In the genomic region with DNA sequence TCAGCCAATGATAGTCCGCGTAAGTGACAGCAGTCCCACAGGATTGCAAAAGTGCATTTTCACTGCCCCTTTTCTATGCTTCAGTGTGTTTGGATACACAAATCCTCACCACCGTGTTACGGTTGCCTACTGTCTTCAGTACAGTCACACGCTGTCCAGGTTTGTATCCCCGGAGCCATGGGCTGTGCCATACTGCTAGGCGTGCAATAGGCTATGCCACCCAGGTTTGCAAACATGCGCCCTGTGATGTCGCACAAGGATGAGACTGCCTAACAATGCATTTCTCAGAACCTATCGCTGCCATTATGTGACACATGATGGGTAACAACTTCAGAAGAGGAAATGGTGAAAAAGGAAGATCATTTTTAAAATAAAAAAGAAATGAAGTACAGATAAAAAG, we compare ENCODE assay signal across 2 cellular contexts.
TF ChIP-seq lines count a peak whose summit lies in the region.

No MANE protein-coding gene starts in this region.

TF ChIP-seq in GM23338, 12 proteins besides CTCF, POLR2A, EP300 and RAD21 (continues in another document):
- TF ChIP-seq NANOG (IDR thresholded peaks at IDR 0.05; ENCODE audit: borderline replicate concordance) (no peak), JUNB (IDR thresholded peaks at IDR 0.05; ENCODE audit: unreplicated experiment) (no peak), EZH2phosphoT487 (IDR thresholded peaks at IDR 0.05; ENCODE audit: unreplicated experiment) (no peak), EZH2 (IDR thresholded peaks at IDR 0.05; ENCODE audit: low read depth, unreplicated experiment) (no peak), CREB1 (CRISPR knock-in tag; IDR thresholded peaks at IDR 0.05; ENCODE audit: low read depth) (no peak), STAT1 (IDR thresholded peaks at IDR 0.05; ENCODE audit: unreplicated experiment) (no peak), ZNF114 (CRISPR knock-in tag; IDR thresholded peaks at IDR 0.05) (no peak)
- TF ChIP-seq, protein P1, sequence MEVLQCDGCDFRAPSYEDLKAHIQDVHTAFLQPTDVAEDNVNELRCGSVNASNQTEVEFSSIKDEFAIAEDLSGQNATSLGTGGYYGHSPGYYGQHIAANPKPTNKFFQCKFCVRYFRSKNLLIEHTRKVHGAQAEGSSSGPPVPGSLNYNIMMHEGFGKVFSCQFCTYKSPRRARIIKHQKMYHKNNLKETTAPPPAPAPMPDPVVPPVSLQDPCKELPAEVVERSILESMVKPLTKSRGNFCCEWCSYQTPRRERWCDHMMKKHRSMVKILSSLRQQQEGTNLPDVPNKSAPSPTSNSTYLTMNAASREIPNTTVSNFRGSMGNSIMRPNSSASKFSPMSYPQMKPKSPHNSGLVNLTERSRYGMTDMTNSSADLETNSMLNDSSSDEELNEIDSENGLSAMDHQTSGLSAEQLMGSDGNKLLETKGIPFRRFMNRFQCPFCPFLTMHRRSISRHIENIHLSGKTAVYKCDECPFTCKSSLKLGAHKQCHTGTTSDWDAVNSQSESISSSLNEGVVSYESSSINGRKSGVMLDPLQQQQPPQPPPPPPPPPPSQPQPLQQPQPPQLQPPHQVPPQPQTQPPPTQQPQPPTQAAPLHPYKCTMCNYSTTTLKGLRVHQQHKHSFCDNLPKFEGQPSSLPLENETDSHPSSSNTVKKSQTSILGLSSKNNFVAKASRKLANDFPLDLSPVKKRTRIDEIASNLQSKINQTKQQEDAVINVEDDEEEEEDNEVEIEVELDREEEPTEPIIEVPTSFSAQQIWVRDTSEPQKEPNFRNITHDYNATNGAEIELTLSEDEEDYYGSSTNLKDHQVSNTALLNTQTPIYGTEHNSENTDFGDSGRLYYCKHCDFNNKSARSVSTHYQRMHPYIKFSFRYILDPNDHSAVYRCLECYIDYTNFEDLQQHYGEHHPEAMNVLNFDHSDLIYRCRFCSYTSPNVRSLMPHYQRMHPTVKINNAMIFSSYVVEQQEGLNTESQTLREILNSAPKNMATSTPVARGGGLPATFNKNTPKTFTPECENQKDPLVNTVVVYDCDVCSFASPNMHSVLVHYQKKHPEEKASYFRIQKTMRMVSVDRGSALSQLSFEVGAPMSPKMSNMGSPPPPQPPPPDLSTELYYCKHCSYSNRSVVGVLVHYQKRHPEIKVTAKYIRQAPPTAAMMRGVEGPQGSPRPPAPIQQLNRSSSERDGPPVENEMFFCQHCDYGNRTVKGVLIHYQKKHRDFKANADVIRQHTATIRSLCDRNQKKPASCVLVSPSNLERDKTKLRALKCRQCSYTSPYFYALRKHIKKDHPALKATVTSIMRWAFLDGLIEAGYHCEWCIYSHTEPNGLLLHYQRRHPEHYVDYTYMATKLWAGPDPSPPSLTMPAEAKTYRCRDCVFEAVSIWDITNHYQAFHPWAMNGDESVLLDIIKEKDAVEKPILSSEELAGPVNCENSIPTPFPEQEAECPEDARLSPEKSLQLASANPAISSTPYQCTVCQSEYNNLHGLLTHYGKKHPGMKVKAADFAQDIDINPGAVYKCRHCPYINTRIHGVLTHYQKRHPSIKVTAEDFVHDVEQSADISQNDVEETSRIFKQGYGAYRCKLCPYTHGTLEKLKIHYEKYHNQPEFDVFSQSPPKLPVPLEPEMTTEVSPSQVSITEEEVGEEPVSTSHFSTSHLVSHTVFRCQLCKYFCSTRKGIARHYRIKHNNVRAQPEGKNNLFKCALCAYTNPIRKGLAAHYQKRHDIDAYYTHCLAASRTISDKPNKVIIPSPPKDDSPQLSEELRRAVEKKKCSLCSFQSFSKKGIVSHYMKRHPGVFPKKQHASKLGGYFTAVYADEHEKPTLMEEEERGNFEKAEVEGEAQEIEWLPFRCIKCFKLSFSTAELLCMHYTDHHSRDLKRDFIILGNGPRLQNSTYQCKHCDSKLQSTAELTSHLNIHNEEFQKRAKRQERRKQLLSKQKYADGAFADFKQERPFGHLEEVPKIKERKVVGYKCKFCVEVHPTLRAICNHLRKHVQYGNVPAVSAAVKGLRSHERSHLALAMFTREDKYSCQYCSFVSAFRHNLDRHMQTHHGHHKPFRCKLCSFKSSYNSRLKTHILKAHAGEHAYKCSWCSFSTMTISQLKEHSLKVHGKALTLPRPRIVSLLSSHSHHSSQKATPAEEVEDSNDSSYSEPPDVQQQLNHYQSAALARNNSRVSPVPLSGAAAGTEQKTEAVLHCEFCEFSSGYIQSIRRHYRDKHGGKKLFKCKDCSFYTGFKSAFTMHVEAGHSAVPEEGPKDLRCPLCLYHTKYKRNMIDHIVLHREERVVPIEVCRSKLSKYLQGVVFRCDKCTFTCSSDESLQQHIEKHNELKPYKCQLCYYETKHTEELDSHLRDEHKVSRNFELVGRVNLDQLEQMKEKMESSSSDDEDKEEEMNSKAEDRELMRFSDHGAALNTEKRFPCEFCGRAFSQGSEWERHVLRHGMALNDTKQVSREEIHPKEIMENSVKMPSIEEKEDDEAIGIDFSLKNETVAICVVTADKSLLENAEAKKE (CRISPR knock-in tag; IDR thresholded peaks at IDR 0.05), result no peak
- TF ChIP-seq, protein P2, sequence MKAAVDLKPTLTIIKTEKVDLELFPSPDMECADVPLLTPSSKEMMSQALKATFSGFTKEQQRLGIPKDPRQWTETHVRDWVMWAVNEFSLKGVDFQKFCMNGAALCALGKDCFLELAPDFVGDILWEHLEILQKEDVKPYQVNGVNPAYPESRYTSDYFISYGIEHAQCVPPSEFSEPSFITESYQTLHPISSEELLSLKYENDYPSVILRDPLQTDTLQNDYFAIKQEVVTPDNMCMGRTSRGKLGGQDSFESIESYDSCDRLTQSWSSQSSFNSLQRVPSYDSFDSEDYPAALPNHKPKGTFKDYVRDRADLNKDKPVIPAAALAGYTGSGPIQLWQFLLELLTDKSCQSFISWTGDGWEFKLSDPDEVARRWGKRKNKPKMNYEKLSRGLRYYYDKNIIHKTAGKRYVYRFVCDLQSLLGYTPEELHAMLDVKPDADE (IDR thresholded peaks at IDR 0.05), result no peak
- TF ChIP-seq, protein P3, sequence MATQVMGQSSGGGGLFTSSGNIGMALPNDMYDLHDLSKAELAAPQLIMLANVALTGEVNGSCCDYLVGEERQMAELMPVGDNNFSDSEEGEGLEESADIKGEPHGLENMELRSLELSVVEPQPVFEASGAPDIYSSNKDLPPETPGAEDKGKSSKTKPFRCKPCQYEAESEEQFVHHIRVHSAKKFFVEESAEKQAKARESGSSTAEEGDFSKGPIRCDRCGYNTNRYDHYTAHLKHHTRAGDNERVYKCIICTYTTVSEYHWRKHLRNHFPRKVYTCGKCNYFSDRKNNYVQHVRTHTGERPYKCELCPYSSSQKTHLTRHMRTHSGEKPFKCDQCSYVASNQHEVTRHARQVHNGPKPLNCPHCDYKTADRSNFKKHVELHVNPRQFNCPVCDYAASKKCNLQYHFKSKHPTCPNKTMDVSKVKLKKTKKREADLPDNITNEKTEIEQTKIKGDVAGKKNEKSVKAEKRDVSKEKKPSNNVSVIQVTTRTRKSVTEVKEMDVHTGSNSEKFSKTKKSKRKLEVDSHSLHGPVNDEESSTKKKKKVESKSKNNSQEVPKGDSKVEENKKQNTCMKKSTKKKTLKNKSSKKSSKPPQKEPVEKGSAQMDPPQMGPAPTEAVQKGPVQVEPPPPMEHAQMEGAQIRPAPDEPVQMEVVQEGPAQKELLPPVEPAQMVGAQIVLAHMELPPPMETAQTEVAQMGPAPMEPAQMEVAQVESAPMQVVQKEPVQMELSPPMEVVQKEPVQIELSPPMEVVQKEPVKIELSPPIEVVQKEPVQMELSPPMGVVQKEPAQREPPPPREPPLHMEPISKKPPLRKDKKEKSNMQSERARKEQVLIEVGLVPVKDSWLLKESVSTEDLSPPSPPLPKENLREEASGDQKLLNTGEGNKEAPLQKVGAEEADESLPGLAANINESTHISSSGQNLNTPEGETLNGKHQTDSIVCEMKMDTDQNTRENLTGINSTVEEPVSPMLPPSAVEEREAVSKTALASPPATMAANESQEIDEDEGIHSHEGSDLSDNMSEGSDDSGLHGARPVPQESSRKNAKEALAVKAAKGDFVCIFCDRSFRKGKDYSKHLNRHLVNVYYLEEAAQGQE (IDR thresholded peaks at IDR 0.05; ENCODE audit: unreplicated experiment), result no peak

TF ChIP-seq in H1, 55 proteins besides CTCF, POLR2A, EP300 and RAD21 (continues in another document):
- TF ChIP-seq SIRT6 (IDR thresholded peaks at IDR 0.05; ENCODE audit: low read length) (no peak), RBBP5 (IDR thresholded peaks at IDR 0.05; ENCODE audit: borderline replicate concordance, low read depth, low read length) (no peak), BCL11A (IDR thresholded peaks at IDR 0.05; ENCODE audit: low read depth in 2 of 2, low read length in 2 of 2) (no peak), CTBP2 (IDR thresholded peaks at IDR 0.05; ENCODE audit: borderline replicate concordance, insufficient read depth, insufficient read length, low read length) (no peak), SP4 (IDR thresholded peaks at IDR 0.05; ENCODE audit: low read length) (no peak), CHD2 (IDR thresholded peaks at IDR 0.05; ENCODE audit: low read length) (no peak), POU5F1 (IDR thresholded peaks at IDR 0.05; ENCODE audit: low read depth, low read length) (no peak), KDM1A (IDR thresholded peaks at IDR 0.05; ENCODE audit: borderline replicate concordance, low read length) (no peak), KDM5A (IDR thresholded peaks at IDR 0.05; ENCODE audit: low read length) (no peak), BACH1 (IDR thresholded peaks at IDR 0.05; ENCODE audit: low read length) (no peak), RXRA (IDR thresholded peaks at IDR 0.05; ENCODE audit: insufficient read depth, low read depth, low read length) (no peak), RNF2 (IDR thresholded peaks at IDR 0.05; ENCODE audit: borderline replicate concordance, low read depth, low read length, missing control alignments, poor library complexity, severe bottlenecking) (no peak), SIX5 (IDR thresholded peaks at IDR 0.05; ENCODE audit: low read depth, low read length) (no peak), NANOG (IDR thresholded peaks at IDR 0.05; ENCODE audit: insufficient read depth, low read depth, low read length, poor library complexity, severe bottlenecking) (no peak)
- TF ChIP-seq, protein P4, sequence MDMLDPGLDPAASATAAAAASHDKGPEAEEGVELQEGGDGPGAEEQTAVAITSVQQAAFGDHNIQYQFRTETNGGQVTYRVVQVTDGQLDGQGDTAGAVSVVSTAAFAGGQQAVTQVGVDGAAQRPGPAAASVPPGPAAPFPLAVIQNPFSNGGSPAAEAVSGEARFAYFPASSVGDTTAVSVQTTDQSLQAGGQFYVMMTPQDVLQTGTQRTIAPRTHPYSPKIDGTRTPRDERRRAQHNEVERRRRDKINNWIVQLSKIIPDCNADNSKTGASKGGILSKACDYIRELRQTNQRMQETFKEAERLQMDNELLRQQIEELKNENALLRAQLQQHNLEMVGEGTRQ (IDR thresholded peaks at IDR 0.05; ENCODE audit: low read length), result no peak
- TF ChIP-seq, protein P5, sequence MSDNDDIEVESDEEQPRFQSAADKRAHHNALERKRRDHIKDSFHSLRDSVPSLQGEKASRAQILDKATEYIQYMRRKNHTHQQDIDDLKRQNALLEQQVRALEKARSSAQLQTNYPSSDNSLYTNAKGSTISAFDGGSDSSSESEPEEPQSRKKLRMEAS (IDR thresholded peaks at IDR 0.05), result no peak
- TF ChIP-seq, protein P6, sequence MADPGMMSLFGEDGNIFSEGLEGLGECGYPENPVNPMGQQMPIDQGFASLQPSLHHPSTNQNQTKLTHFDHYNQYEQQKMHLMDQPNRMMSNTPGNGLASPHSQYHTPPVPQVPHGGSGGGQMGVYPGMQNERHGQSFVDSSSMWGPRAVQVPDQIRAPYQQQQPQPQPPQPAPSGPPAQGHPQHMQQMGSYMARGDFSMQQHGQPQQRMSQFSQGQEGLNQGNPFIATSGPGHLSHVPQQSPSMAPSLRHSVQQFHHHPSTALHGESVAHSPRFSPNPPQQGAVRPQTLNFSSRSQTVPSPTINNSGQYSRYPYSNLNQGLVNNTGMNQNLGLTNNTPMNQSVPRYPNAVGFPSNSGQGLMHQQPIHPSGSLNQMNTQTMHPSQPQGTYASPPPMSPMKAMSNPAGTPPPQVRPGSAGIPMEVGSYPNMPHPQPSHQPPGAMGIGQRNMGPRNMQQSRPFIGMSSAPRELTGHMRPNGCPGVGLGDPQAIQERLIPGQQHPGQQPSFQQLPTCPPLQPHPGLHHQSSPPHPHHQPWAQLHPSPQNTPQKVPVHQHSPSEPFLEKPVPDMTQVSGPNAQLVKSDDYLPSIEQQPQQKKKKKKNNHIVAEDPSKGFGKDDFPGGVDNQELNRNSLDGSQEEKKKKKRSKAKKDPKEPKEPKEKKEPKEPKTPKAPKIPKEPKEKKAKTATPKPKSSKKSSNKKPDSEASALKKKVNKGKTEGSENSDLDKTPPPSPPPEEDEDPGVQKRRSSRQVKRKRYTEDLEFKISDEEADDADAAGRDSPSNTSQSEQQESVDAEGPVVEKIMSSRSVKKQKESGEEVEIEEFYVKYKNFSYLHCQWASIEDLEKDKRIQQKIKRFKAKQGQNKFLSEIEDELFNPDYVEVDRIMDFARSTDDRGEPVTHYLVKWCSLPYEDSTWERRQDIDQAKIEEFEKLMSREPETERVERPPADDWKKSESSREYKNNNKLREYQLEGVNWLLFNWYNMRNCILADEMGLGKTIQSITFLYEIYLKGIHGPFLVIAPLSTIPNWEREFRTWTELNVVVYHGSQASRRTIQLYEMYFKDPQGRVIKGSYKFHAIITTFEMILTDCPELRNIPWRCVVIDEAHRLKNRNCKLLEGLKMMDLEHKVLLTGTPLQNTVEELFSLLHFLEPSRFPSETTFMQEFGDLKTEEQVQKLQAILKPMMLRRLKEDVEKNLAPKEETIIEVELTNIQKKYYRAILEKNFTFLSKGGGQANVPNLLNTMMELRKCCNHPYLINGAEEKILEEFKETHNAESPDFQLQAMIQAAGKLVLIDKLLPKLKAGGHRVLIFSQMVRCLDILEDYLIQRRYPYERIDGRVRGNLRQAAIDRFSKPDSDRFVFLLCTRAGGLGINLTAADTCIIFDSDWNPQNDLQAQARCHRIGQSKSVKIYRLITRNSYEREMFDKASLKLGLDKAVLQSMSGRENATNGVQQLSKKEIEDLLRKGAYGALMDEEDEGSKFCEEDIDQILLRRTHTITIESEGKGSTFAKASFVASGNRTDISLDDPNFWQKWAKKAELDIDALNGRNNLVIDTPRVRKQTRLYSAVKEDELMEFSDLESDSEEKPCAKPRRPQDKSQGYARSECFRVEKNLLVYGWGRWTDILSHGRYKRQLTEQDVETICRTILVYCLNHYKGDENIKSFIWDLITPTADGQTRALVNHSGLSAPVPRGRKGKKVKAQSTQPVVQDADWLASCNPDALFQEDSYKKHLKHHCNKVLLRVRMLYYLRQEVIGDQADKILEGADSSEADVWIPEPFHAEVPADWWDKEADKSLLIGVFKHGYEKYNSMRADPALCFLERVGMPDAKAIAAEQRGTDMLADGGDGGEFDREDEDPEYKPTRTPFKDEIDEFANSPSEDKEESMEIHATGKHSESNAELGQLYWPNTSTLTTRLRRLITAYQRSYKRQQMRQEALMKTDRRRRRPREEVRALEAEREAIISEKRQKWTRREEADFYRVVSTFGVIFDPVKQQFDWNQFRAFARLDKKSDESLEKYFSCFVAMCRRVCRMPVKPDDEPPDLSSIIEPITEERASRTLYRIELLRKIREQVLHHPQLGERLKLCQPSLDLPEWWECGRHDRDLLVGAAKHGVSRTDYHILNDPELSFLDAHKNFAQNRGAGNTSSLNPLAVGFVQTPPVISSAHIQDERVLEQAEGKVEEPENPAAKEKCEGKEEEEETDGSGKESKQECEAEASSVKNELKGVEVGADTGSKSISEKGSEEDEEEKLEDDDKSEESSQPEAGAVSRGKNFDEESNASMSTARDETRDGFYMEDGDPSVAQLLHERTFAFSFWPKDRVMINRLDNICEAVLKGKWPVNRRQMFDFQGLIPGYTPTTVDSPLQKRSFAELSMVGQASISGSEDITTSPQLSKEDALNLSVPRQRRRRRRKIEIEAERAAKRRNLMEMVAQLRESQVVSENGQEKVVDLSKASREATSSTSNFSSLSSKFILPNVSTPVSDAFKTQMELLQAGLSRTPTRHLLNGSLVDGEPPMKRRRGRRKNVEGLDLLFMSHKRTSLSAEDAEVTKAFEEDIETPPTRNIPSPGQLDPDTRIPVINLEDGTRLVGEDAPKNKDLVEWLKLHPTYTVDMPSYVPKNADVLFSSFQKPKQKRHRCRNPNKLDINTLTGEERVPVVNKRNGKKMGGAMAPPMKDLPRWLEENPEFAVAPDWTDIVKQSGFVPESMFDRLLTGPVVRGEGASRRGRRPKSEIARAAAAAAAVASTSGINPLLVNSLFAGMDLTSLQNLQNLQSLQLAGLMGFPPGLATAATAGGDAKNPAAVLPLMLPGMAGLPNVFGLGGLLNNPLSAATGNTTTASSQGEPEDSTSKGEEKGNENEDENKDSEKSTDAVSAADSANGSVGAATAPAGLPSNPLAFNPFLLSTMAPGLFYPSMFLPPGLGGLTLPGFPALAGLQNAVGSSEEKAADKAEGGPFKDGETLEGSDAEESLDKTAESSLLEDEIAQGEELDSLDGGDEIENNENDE (IDR thresholded peaks at IDR 0.05; ENCODE audit: insufficient replicate concordance, low read length), result no peak
